ENCODE assay signal across 1 cellular context in the genomic region with DNA sequence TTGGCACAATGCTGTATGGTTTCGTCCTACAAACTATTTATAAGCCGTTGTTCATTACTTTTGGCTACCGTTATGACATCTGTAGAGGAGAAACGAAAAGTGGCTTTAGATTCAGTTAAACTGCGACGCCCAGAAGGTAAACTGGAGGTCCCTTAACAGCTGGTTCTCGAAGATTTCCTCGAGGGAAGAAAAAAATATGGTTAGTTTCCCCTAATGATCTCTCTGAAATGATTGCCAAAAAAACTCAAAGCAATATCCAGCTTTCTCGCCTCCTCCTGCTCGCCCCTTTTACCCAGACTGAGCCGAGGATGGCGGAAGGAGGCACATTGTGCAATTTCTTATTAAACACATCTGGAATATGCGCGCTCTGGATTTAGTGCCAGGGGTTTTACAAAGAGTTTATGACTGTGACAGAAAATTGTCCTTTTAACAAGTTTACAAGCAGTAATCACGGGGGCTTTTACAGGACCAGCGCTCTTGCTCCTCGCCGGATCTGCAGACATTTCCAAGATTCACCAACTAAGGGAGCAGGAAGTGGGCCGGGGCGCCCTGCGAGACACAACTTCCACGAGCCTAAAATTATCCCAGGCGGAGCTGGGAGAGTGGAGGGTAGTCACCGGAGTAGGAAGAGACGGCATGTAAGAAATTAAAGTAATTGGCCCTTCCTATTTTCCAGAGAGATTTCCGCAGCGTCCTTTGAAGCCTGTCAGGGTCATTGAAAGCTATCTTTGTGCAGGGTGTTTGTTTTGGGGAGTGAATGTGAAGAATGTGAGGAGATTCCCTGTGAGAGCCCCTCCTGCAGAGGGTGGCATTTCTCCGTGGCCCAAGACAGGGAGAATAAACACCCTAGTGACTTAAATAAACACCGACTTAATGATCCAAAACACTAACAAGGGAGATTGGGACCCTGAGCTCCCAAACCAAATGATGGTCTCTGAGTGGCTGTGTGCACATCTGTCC.
TF ChIP-seq lines count a peak whose summit lies in the region.

No MANE protein-coding gene starts in this region.

TF ChIP-seq in HepG2, 621 proteins besides CTCF, POLR2A, EP300 and RAD21 (continued from another document):
- TF ChIP-seq, protein P1, sequence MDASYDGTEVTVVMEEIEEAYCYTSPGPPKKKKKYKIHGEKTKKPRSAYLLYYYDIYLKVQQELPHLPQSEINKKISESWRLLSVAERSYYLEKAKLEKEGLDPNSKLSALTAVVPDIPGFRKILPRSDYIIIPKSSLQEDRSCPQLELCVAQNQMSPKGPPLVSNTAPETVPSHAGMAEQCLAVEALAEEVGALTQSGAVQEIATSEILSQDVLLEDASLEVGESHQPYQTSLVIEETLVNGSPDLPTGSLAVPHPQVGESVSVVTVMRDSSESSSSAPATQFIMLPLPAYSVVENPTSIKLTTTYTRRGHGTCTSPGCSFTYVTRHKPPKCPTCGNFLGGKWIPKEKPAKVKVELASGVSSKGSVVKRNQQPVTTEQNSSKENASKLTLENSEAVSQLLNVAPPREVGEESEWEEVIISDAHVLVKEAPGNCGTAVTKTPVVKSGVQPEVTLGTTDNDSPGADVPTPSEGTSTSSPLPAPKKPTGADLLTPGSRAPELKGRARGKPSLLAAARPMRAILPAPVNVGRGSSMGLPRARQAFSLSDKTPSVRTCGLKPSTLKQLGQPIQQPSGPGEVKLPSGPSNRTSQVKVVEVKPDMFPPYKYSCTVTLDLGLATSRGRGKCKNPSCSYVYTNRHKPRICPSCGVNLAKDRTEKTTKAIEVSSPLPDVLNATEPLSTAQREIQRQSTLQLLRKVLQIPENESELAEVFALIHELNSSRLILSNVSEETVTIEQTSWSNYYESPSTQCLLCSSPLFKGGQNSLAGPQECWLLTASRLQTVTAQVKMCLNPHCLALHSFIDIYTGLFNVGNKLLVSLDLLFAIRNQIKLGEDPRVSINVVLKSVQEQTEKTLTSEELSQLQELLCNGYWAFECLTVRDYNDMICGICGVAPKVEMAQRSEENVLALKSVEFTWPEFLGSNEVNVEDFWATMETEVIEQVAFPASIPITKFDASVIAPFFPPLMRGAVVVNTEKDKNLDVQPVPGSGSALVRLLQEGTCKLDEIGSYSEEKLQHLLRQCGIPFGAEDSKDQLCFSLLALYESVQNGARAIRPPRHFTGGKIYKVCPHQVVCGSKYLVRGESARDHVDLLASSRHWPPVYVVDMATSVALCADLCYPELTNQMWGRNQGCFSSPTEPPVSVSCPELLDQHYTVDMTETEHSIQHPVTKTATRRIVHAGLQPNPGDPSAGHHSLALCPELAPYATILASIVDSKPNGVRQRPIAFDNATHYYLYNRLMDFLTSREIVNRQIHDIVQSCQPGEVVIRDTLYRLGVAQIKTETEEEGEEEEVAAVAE (CRISPR knock-in tag; IDR thresholded peaks at IDR 0.05; ENCODE audit: borderline replicate concordance) = no peak
- TF ChIP-seq PAF1 (CRISPR knock-in tag; IDR thresholded peaks at IDR 0.05) = no peak
- TF ChIP-seq ZFP1 (CRISPR knock-in tag; IDR thresholded peaks at IDR 0.05) = no peak
- TF ChIP-seq GLI4 (CRISPR knock-in tag; IDR thresholded peaks at IDR 0.05; ENCODE audit: borderline replicate concordance) = no peak
- no peak for TF ChIP-seq LCORL (IDR thresholded peaks at IDR 0.05)
- peak; percentile 74 for TF ChIP-seq LCORL (CRISPR knock-in tag; IDR thresholded peaks at IDR 0.05)
- no peak for TF ChIP-seq MAFG (CRISPR knock-in tag; IDR thresholded peaks at IDR 0.05)
- TF ChIP-seq ELF4 (CRISPR knock-in tag; IDR thresholded peaks at IDR 0.05; ENCODE audit: borderline replicate concordance) = no peak
- TF ChIP-seq HNRNPUL1 (IDR thresholded peaks at IDR 0.05; ENCODE audit: low read depth, low read length) = no peak
- TF ChIP-seq FOXP1 (IDR thresholded peaks at IDR 0.05) = no peak
- peak; percentile 61; the same call in 1 of the 2 replicates for TF ChIP-seq FOXP1 (CRISPR knock-in tag; IDR thresholded peaks at IDR 0.05)
- TF ChIP-seq POLR2AphosphoS5 (IDR thresholded peaks at IDR 0.05; ENCODE audit: low read depth, low read length) = no peak
- TF ChIP-seq, protein P2, sequence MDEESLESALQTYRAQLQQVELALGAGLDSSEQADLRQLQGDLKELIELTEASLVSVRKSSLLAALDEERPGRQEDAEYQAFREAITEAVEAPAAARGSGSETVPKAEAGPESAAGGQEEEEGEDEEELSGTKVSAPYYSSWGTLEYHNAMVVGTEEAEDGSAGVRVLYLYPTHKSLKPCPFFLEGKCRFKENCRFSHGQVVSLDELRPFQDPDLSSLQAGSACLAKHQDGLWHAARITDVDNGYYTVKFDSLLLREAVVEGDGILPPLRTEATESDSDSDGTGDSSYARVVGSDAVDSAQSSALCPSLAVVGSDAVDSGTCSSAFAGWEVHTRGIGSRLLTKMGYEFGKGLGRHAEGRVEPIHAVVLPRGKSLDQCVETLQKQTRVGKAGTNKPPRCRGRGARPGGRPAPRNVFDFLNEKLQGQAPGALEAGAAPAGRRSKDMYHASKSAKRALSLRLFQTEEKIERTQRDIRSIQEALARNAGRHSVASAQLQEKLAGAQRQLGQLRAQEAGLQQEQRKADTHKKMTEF (CRISPR knock-in tag; IDR thresholded peaks at IDR 0.05) = 0 out of 2 replicates have a peak, but pooled peaks have one; percentile 19
- no peak for TF ChIP-seq FOXA1 (IDR thresholded peaks at IDR 0.05)
- TF ChIP-seq FOXA1 (CRISPR knock-in tag; IDR thresholded peaks at IDR 0.05) = peak; percentile 76
- TF ChIP-seq SKI (IDR thresholded peaks at IDR 0.05; ENCODE audit: partially characterized antibody) = peak; percentile 19
- TF ChIP-seq ELF3 (CRISPR knock-in tag; IDR thresholded peaks at IDR 0.05) = peak; percentile 62; the same call in 1 of the 2 replicates
- no peak for TF ChIP-seq ZNF24 (IDR thresholded peaks at IDR 0.05)
- TF ChIP-seq, protein P3, sequence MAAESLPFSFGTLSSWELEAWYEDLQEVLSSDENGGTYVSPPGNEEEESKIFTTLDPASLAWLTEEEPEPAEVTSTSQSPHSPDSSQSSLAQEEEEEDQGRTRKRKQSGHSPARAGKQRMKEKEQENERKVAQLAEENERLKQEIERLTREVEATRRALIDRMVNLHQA (CRISPR knock-in tag; IDR thresholded peaks at IDR 0.05) = no peak
- TF ChIP-seq, protein P4, sequence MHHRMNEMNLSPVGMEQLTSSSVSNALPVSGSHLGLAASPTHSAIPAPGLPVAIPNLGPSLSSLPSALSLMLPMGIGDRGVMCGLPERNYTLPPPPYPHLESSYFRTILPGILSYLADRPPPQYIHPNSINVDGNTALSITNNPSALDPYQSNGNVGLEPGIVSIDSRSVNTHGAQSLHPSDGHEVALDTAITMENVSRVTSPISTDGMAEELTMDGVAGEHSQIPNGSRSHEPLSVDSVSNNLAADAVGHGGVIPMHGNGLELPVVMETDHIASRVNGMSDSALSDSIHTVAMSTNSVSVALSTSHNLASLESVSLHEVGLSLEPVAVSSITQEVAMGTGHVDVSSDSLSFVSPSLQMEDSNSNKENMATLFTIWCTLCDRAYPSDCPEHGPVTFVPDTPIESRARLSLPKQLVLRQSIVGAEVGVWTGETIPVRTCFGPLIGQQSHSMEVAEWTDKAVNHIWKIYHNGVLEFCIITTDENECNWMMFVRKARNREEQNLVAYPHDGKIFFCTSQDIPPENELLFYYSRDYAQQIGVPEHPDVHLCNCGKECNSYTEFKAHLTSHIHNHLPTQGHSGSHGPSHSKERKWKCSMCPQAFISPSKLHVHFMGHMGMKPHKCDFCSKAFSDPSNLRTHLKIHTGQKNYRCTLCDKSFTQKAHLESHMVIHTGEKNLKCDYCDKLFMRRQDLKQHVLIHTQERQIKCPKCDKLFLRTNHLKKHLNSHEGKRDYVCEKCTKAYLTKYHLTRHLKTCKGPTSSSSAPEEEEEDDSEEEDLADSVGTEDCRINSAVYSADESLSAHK (CRISPR knock-in tag; IDR thresholded peaks at IDR 0.05; ENCODE audit: borderline replicate concordance) = no peak
- no peak for TF ChIP-seq ERF (CRISPR knock-in tag; IDR thresholded peaks at IDR 0.05)
- TF ChIP-seq DNMT3B (CRISPR knock-in tag; conservative IDR thresholded peaks at IDR 0.05) = no peak
- TF ChIP-seq, protein P5, sequence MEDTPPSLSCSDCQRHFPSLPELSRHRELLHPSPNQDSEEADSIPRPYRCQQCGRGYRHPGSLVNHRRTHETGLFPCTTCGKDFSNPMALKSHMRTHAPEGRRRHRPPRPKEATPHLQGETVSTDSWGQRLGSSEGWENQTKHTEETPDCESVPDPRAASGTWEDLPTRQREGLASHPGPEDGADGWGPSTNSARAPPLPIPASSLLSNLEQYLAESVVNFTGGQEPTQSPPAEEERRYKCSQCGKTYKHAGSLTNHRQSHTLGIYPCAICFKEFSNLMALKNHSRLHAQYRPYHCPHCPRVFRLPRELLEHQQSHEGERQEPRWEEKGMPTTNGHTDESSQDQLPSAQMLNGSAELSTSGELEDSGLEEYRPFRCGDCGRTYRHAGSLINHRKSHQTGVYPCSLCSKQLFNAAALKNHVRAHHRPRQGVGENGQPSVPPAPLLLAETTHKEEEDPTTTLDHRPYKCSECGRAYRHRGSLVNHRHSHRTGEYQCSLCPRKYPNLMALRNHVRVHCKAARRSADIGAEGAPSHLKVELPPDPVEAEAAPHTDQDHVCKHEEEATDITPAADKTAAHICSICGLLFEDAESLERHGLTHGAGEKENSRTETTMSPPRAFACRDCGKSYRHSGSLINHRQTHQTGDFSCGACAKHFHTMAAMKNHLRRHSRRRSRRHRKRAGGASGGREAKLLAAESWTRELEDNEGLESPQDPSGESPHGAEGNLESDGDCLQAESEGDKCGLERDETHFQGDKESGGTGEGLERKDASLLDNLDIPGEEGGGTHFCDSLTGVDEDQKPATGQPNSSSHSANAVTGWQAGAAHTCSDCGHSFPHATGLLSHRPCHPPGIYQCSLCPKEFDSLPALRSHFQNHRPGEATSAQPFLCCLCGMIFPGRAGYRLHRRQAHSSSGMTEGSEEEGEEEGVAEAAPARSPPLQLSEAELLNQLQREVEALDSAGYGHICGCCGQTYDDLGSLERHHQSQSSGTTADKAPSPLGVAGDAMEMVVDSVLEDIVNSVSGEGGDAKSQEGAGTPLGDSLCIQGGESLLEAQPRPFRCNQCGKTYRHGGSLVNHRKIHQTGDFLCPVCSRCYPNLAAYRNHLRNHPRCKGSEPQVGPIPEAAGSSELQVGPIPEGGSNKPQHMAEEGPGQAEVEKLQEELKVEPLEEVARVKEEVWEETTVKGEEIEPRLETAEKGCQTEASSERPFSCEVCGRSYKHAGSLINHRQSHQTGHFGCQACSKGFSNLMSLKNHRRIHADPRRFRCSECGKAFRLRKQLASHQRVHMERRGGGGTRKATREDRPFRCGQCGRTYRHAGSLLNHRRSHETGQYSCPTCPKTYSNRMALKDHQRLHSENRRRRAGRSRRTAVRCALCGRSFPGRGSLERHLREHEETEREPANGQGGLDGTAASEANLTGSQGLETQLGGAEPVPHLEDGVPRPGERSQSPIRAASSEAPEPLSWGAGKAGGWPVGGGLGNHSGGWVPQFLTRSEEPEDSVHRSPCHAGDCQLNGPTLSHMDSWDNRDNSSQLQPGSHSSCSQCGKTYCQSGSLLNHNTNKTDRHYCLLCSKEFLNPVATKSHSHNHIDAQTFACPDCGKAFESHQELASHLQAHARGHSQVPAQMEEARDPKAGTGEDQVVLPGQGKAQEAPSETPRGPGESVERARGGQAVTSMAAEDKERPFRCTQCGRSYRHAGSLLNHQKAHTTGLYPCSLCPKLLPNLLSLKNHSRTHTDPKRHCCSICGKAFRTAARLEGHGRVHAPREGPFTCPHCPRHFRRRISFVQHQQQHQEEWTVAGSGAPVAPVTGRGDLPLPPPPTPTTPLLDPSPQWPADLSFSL (CRISPR knock-in tag; IDR thresholded peaks at IDR 0.05) = no peak
- no peak for TF ChIP-seq KDM3A (CRISPR knock-in tag; IDR thresholded peaks at IDR 0.05; ENCODE audit: low read depth)
